ENCODE assay signal across 32 cellular contexts in genomic region chr17:71966055-71966454, GRCh38.
"Had no signal": no experiment of that assay in that cellular context is flagged by ENCODE, and none has a peak within 500 bp of the region (broad histone marks: within the 10 kb centered on the region; RNA-seq: fewer than 3 reads in every experiment).

No MANE protein-coding gene starts in this region.

- H3K36me3 Mint-ChIP-seq: activated naive CD8-positive, alpha-beta T cell treated with anti-CD3 and anti-CD28 coated beads for 36 hours; immature natural killer cell; natural killer cell treated with Interleukin-12 subunit alpha and Interleukin-12 subunit beta and Interleukin-15 and Interleukin-18, amount 100 ng/mL, for 72 hours; stimulated activated naive B cell treated with anti-CD40 and anti-IgM and Interleukin-4, amounts not matched to agents 10 μg/mL and 1 μg/mL and 100 μg/mL, for 72 hours had no signal

- H3K27me3 ChIP-seq: adrenal gland, ascending aorta, colonic mucosa, esophagus squamous epithelium, sigmoid colon, stomach, transverse colon had no signal

- ATAC-seq: activated T-cell treated with anti-CD3 and anti-CD28 coated beads, Interleukin-2, amount 50 U/mL, for 72 hours; left lobe of liver; mucosa of descending colon; natural killer cell treated with Interleukin-12 subunit alpha and Interleukin-12 subunit beta and Interleukin-15 and Interleukin-18, amount 100 ng/mL, for 72 hours; stimulated activated naive B cell treated with anti-CD40 and anti-IgM and Interleukin-4, amounts not matched to agents 10 μg/mL and 1 μg/mL and 100 μg/mL, for 72 hours had no signal

- H3K27ac ChIP-seq: adrenal gland, ascending aorta, colonic mucosa, epithelial cell of prostate, esophagus squamous epithelium, sigmoid colon, stomach, transverse colon, VCaP had no signal

- H3K27ac Mint-ChIP-seq: activated naive CD4-positive, alpha-beta T cell treated with anti-CD3 and anti-CD28 coated beads for 36 hours; activated naive CD8-positive, alpha-beta T cell treated with anti-CD3 and anti-CD28 coated beads for 36 hours; activated T-cell treated with anti-CD3 and anti-CD28 coated beads, Interleukin-2, amount 50 U/mL, for 72 hours; immature natural killer cell; natural killer cell treated with Interleukin-12 subunit alpha and Interleukin-12 subunit beta and Interleukin-15 and Interleukin-18, amount 100 ng/mL, for 72 hours; stimulated activated naive B cell treated with anti-CD40 and anti-IgM and Interleukin-4, amounts not matched to agents 10 μg/mL and 1 μg/mL and 100 μg/mL, for 72 hours; T-helper 1 cell treated with Interleukin-12 subunit alpha and Interleukin-12 subunit beta and Interleukin-4 antibody, amounts not matched to agents 30 μg/mL and 1 μg/mL, for 36 hours had no signal

- H3K4me3 Mint-ChIP-seq: activated naive CD4-positive, alpha-beta T cell treated with anti-CD3 and anti-CD28 coated beads for 36 hours; activated naive CD8-positive, alpha-beta T cell treated with anti-CD3 and anti-CD28 coated beads for 36 hours; activated T-cell treated with anti-CD3 and anti-CD28 coated beads, Interleukin-2, amount 50 U/mL, for 72 hours; immature natural killer cell; natural killer cell treated with Interleukin-12 subunit alpha and Interleukin-12 subunit beta and Interleukin-15 and Interleukin-18, amount 100 ng/mL, for 72 hours; stimulated activated naive B cell treated with anti-CD40 and anti-IgM and Interleukin-4, amounts not matched to agents 10 μg/mL and 1 μg/mL and 100 μg/mL, for 72 hours; T-helper 1 cell treated with Interleukin-12 subunit alpha and Interleukin-12 subunit beta and Interleukin-4 antibody, amounts not matched to agents 30 μg/mL and 1 μg/mL, for 36 hours had no signal

- DNase-seq: activated CD4-positive, alpha-beta T cell treated with anti-CD3 and anti-CD28 coated beads for 4 hours; activated CD4-positive, alpha-beta T cell treated with anti-CD3 and anti-CD28 coated beads, Interleukin-2, amount 50 U/mL, for 4 hours; activated effector memory CD4-positive, alpha-beta T cell treated with Interleukin-2 at 50 U/mL for 16 hours; activated naive CD4-positive, alpha-beta T cell treated with anti-CD3 and anti-CD28 coated beads for 36 hours; activated naive CD8-positive, alpha-beta T cell treated with anti-CD3 and anti-CD28 coated beads for 36 hours; activated T-cell treated with anti-CD3 and anti-CD28 coated beads for 4 hours; activated T-cell treated with anti-CD3 and anti-CD28 coated beads, Interleukin-2, amount 50 U/mL, for 72 hours; adrenal gland; colonic mucosa; effector CD8-positive, alpha-beta T cell; esophagus squamous epithelium; foreskin melanocyte; glutamatergic neuron; hippocampal formation; immature natural killer cell; kidney; mucosa of descending colon; sigmoid colon; stimulated activated CD4-positive, alpha-beta T cell treated with anti-CD3 and anti-CD28 coated beads, Interleukin-15, amount 100 ng/mL, for 24 hours; stimulated activated CD4-positive, alpha-beta T cell treated with anti-CD3 and anti-CD28 coated beads, Interleukin-2, amount 100 ng/mL, for 24 hours; stimulated activated naive B cell treated with anti-CD40 and anti-IgM and Interleukin-4, amounts not matched to agents 10 μg/mL and 1 μg/mL and 100 μg/mL, for 72 hours; stomach; SW 1271; T-helper 9 cell; transverse colon had no signal

- H3K4me3 ChIP-seq: adrenal gland, colonic mucosa, esophagus squamous epithelium, lung, mucosa of descending colon, sigmoid colon, stomach, transverse colon had no signal

- H3K9me3 Mint-ChIP-seq: activated naive CD4-positive, alpha-beta T cell treated with anti-CD3 and anti-CD28 coated beads for 36 hours; activated naive CD8-positive, alpha-beta T cell treated with anti-CD3 and anti-CD28 coated beads for 36 hours; activated T-cell treated with anti-CD3 and anti-CD28 coated beads, Interleukin-2, amount 50 U/mL, for 72 hours; natural killer cell treated with Interleukin-12 subunit alpha and Interleukin-12 subunit beta and Interleukin-15 and Interleukin-18, amount 100 ng/mL, for 72 hours; stimulated activated naive B cell treated with anti-CD40 and anti-IgM and Interleukin-4, amounts not matched to agents 10 μg/mL and 1 μg/mL and 100 μg/mL, for 72 hours had no signal

- H3K9me3 ChIP-seq: adrenal gland, ascending aorta, colonic mucosa, esophagus squamous epithelium, mucosa of descending colon, sigmoid colon, stomach, transverse colon had no signal

- H3K4me1 Mint-ChIP-seq: activated naive CD8-positive, alpha-beta T cell treated with anti-CD3 and anti-CD28 coated beads for 36 hours; immature natural killer cell; stimulated activated naive B cell treated with anti-CD40 and anti-IgM and Interleukin-4, amounts not matched to agents 10 μg/mL and 1 μg/mL and 100 μg/mL, for 72 hours had no signal

- H3K36me3 ChIP-seq: adrenal gland, ascending aorta, colonic mucosa, esophagus squamous epithelium, sigmoid colon, stomach, transverse colon had no signal

- H3K27me3 Mint-ChIP-seq: activated naive CD8-positive, alpha-beta T cell treated with anti-CD3 and anti-CD28 coated beads for 36 hours; natural killer cell treated with Interleukin-12 subunit alpha and Interleukin-12 subunit beta and Interleukin-15 and Interleukin-18, amount 100 ng/mL, for 72 hours; stimulated activated naive B cell treated with anti-CD40 and anti-IgM and Interleukin-4, amounts not matched to agents 10 μg/mL and 1 μg/mL and 100 μg/mL, for 72 hours had no signal

- H3K4me1 ChIP-seq: adrenal gland, ascending aorta, colonic mucosa, sigmoid colon, stomach, transverse colon had no signal
